ENCODE assay signal across 16 cellular contexts in genomic region chr4:10579700-10580099, GRCh38.
A peak's percentile ranks its signal among the peaks of the same experiment; 100 is the strongest.
DNase-seq lines count a peak whose midpoint lies in the region; ATAC-seq and TF ChIP-seq lines count a peak whose summit lies in the region.
"Had no signal": no experiment of that assay in that cellular context is flagged by ENCODE, and none has a peak within 500 bp of the region (broad histone marks: within the 10 kb centered on the region; RNA-seq: fewer than 3 reads in every experiment).

No MANE protein-coding gene starts in this region.

- no peak overlapping the region for H4K8ac ChIP-seq in H9 (replicated peaks; ENCODE audit: insufficient read length, low read depth, low read length)

- WGBS in H9 (ENCODE audit: extremely low coverage, insufficient read length, low lambda C conversion rate), result no CpG with 5 or more reads among the region's 1 CpG
- WGBS in endodermal cell (ENCODE audit: insufficient coverage in 1 of 2, insufficient read length in 1 of 2), 2 experiments, result 100% methylated on average over 1 of the region's 1 CpG; no CpG with 5 or more reads in 1 of the 2 experiments

- H3K4me3 ChIP-seq in endodermal cell (ENCODE audit: low read length) (no peak overlapping the region), iPS-18a (ENCODE audit: low read length) (no peak overlapping the region), upper lobe of right lung (no peak overlapping the region)
- H3K4me3 ChIP-seq: BLaER1 treated with 17β-estradiol and CSF1 and Interleukin-3, amounts not matched to agents 10 nM and 100 nM had no signal

- peak; percentile 70 for DNase-seq in H9
- DNase-seq in WTC11 (ENCODE audit: low spot score), result no peak
- peak; percentile 63 for DNase-seq in endodermal cell
- no peak for DNase-seq in GM19238 (ENCODE audit: insufficient read length, low spot score)
- no peak for DNase-seq in LoVo (ENCODE audit: low spot score)
- DNase-seq in upper lobe of right lung, result no peak
- no peak for DNase-seq in HK-2 (ENCODE audit: unreplicated experiment)
- DNase-seq: Calu3; CD8-positive, alpha-beta T cell; DMS79 treated with DMSO at 0.1 percent for 48 hours; HFFc6 had no signal

- intact Hi-C loops in upper lobe of right lung (cut with DNase I), result no loop called here

- no peak overlapping the region for H2AK5ac ChIP-seq in H9 (ENCODE audit: insufficient read length, low read length)

- H3K23me2 ChIP-seq in H9 (ENCODE audit: insufficient read length, low read depth, low read length, poor library complexity, severe bottlenecking), result no peaks in the 10 kb centered on the region

- peaks cover 15% of the 10 kb centered on the region for H3K27me3 Mint-ChIP-seq in H9 (ENCODE audit: low read depth)
- H3K27me3 Mint-ChIP-seq in WTC11 (ENCODE audit: low read depth), result peaks cover 16% of the 10 kb centered on the region
- H3K27me3 Mint-ChIP-seq in endodermal cell (ENCODE audit: insufficient read depth), result peaks cover 5% of the 10 kb centered on the region

- H2BK15ac ChIP-seq in H9 (ENCODE audit: low read depth, low read length), result no peak overlapping the region

- H2BK5ac ChIP-seq in H9 (ENCODE audit: insufficient read length, low read length), result no peak overlapping the region

- no peak overlapping the region for H3K4me2 ChIP-seq in H9 (ENCODE audit: insufficient read depth, insufficient read length, low read length)
- H3K4me2 ChIP-seq: BLaER1 treated with 17β-estradiol and CSF1 and Interleukin-3, amounts not matched to agents 10 nM and 100 nM had no signal

- no peak overlapping the region for H2AFZ ChIP-seq in H9 (ENCODE audit: low read length)

- H3K36me3 ChIP-seq in endodermal cell (ENCODE audit: control insufficient read depth, insufficient read depth, low read length) (no peaks in the 10 kb centered on the region), iPS-18a (ENCODE audit: control insufficient read depth, low read depth, low read length) (no peaks in the 10 kb centered on the region), upper lobe of right lung (no peaks in the 10 kb centered on the region)
- H3K36me3 ChIP-seq: BLaER1 treated with 17β-estradiol and CSF1 and Interleukin-3, amounts not matched to agents 10 nM and 100 nM had no signal

- no peaks in the 10 kb centered on the region for H3K9me3 ChIP-seq in H9 (ENCODE audit: control insufficient read depth, low read depth, low read length)
- peaks cover 7% of the 10 kb centered on the region for H3K9me3 ChIP-seq in endodermal cell (ENCODE audit: control insufficient read depth, low read length)
- no peaks in the 10 kb centered on the region for H3K9me3 ChIP-seq in iPS-18a (ENCODE audit: control insufficient read depth, low read depth, low read length)
- H3K9me3 ChIP-seq in upper lobe of right lung, result no peaks in the 10 kb centered on the region

- H3K56ac ChIP-seq in H9 (ENCODE audit: insufficient read length, low read depth, low read length), result no peak overlapping the region

- H3K27me3 ChIP-seq in H9 (ENCODE audit: insufficient read depth, low read length) (no peaks in the 10 kb centered on the region), endodermal cell (ENCODE audit: control insufficient read depth, insufficient read depth, low read length, poor library complexity, severe bottlenecking) (no peaks in the 10 kb centered on the region), iPS-18a (ENCODE audit: control insufficient read depth, insufficient read depth, low read length) (no peaks in the 10 kb centered on the region), upper lobe of right lung (peaks cover 5% of the 10 kb centered on the region)
- H3K27me3 ChIP-seq: BLaER1 treated with 17β-estradiol and CSF1 and Interleukin-3, amounts not matched to agents 10 nM and 100 nM had no signal

- TF ChIP-seq CTCF in H9 (conservative IDR thresholded peaks at IDR 0.05), result no peak
- TF ChIP-seq CTCF in WTC11 (IDR thresholded peaks at IDR 0.05), result no peak
- no peak for TF ChIP-seq CTCF in endodermal cell (conservative IDR thresholded peaks at IDR 0.05)
- no peak for TF ChIP-seq CTCF in upper lobe of right lung (IDR thresholded peaks at IDR 0.05)

- H4K91ac ChIP-seq in H9 (ENCODE audit: insufficient read length, low read depth, low read length), result no peak overlapping the region

- H2BK20ac ChIP-seq in H9 (ENCODE audit: low read depth, low read length, poor library complexity, severe bottlenecking), result no peak overlapping the region

- no peaks in the 10 kb centered on the region; a peak in 1 of 7 replicates for H3K36me3 Mint-ChIP-seq in H9 (ENCODE audit: insufficient read depth in 1 of 3, low read depth in 3 of 3)
- peaks cover 19% of the 10 kb centered on the region for H3K36me3 Mint-ChIP-seq in WTC11
- H3K36me3 Mint-ChIP-seq in endodermal cell (ENCODE audit: low read depth), result no peaks in the 10 kb centered on the region
- H3K36me3 Mint-ChIP-seq: CD8-positive, alpha-beta T cell had no signal

- H2BK12ac ChIP-seq in H9 (ENCODE audit: insufficient read length, low read depth, low read length), result no peak overlapping the region

- H3K27ac ChIP-seq in H9 (ENCODE audit: insufficient read length, low read depth, low read length) (no peak overlapping the region), endodermal cell (ENCODE audit: low read depth, low read length) (no peak overlapping the region), iPS-18a (ENCODE audit: low read length) (peak overlapping the region; percentile 36), upper lobe of right lung (no peak overlapping the region)
- H3K27ac ChIP-seq: BLaER1 treated with 17β-estradiol and CSF1 and Interleukin-3, amounts not matched to agents 10 nM and 100 nM; HL-60 had no signal

- H3K9ac ChIP-seq in H9 (ENCODE audit: extremely low read depth, insufficient read length, low read length) (no peak overlapping the region), endodermal cell (ENCODE audit: extremely low read depth, low read length, poor library complexity, severe bottlenecking) (no peak overlapping the region), iPS-18a (ENCODE audit: low read length) (no peak overlapping the region)
- H3K9ac ChIP-seq: BLaER1 treated with 17β-estradiol and CSF1 and Interleukin-3, amounts not matched to agents 10 nM and 100 nM had no signal

- H3K4me1 Mint-ChIP-seq in H9, result peaks cover 13 to 18% of the 10 kb centered on the region in 2 experiments
- peaks cover 11% of the 10 kb centered on the region for H3K4me1 Mint-ChIP-seq in WTC11
- H3K4me1 Mint-ChIP-seq in endodermal cell, result peaks cover 1% of the 10 kb centered on the region

- POLR2A ChIA-PET in WTC11 (lab: Charles Lee), result no interaction called here

- no peaks in the 10 kb centered on the region for H3K79me2 ChIP-seq in H9 (ENCODE audit: insufficient read depth, low read length)

- no peaks in the 10 kb centered on the region; the same call in 1 of the 2 replicates for H3K4me1 ChIP-seq in H9 (ENCODE audit: insufficient read depth, low read length)
- no peaks in the 10 kb centered on the region for H3K4me1 ChIP-seq in endodermal cell (ENCODE audit: control insufficient read depth, insufficient read depth, low read length)
- H3K4me1 ChIP-seq in iPS-18a (ENCODE audit: control insufficient read depth, low read depth, low read length), result peaks cover 14% of the 10 kb centered on the region
- peaks cover 10% of the 10 kb centered on the region for H3K4me1 ChIP-seq in upper lobe of right lung

- no peak overlapping the region for H3K23ac ChIP-seq in H9 (ENCODE audit: insufficient read length, low read depth, low read length)

- CTCF ChIA-PET in WTC11 (lab: Charles Lee), result no interaction called here

- no peak overlapping the region for H3K18ac ChIP-seq in H9 (ENCODE audit: insufficient read length, low read depth, low read length)

- no peak overlapping the region for H3K4ac ChIP-seq in H9 (ENCODE audit: low read depth, low read length)

- H3K14ac ChIP-seq in H9 (ENCODE audit: insufficient read depth, low read length), result no peak overlapping the region

- no peak overlapping the region for H3T11ph ChIP-seq in H9 (ENCODE audit: low read length)

- H3K4me3 Mint-ChIP-seq in H9 (no peak overlapping the region), WTC11 (no peak overlapping the region), endodermal cell (no peak overlapping the region)
- H3K4me3 Mint-ChIP-seq: B cell; CD8-positive, alpha-beta T cell; HFFc6 had no signal

- no peaks in the 10 kb centered on the region for H4K20me1 ChIP-seq in H9 (ENCODE audit: control insufficient read depth, insufficient read depth, insufficient read length)
- H4K20me1 ChIP-seq: BLaER1 treated with 17β-estradiol and CSF1 and Interleukin-3, amounts not matched to agents 10 nM and 100 nM had no signal

- H4K5ac ChIP-seq in H9 (ENCODE audit: insufficient read length, low read depth, low read length), result no peak overlapping the region

- H3K9me3 Mint-ChIP-seq in H9, result peaks cover 0 to 5% of the 10 kb centered on the region in 2 experiments; a peak in 3 of 5 replicates
- H3K9me3 Mint-ChIP-seq in WTC11, result peaks cover 55% of the 10 kb centered on the region
- peaks cover 4% of the 10 kb centered on the region for H3K9me3 Mint-ChIP-seq in endodermal cell
- H3K9me3 Mint-ChIP-seq: CD8-positive, alpha-beta T cell; HFFc6 had no signal

- ATAC-seq in WTC11 (peak; percentile 77), upper lobe of right lung (no peak)
- ATAC-seq: CD8-positive, alpha-beta T cell; HCT116 had no signal

- H2BK120ac ChIP-seq in H9 (ENCODE audit: low read depth, low read length, poor library complexity, severe bottlenecking), result no peak overlapping the region

- no peaks in the 10 kb centered on the region for H3K79me1 ChIP-seq in H9 (ENCODE audit: insufficient read depth, low read depth, low read length, poor library complexity, severe bottlenecking)

- H3K27ac Mint-ChIP-seq in H9, result peak overlapping the region in 1 of 3 experiments; percentile 56; a peak in 1 of 7 replicates
- H3K27ac Mint-ChIP-seq in WTC11, result no peak overlapping the region
- H3K27ac Mint-ChIP-seq in endodermal cell, result no peak overlapping the region
- H3K27ac Mint-ChIP-seq: B cell; CD8-positive, alpha-beta T cell; HFFc6 had no signal

TF ChIP-seq in WTC11, 78 proteins besides CTCF, POLR2A, EP300 and RAD21 (continues in another document):
- TF ChIP-seq, protein P1, sequence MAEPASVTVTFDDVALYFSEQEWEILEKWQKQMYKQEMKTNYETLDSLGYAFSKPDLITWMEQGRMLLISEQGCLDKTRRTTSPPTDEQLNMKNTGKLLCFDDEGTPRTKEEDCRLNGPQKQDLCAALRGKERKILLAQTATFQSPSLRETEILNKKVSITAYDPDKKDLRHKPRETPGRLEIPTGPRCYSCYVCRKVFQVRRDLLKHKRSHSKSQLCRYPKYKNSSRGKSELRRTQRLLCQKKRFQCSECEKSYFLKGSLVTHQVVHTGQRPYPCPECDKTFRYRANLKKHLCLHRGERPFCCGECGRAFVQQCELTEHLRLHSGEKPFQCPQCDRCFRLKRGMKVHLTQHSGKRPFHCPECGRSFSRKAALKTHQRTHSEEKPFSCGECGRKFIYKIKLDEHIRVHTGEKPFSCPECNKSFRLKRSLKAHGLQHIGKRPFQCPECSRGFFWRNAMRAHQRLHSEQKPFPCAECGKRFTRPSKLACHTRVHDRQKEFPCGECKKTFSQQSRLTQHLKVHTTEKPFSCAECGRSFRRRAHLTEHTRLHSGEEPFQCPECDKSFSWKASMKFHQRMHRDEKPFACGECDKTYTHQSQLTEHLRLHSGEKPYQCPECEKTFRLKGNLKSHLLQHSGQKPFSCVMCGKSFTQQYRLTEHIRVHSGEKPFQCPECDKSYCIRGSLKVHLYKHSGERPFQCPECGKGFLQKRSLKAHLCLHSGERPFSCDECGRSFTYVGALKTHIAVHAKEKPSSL (CRISPR knock-in tag; conservative IDR thresholded peaks at IDR 0.05), result no peak

Comparison
In these comparisons a context has a peak if more than half of its experiments do, and no peak if none do; other contexts are left out.
1. DNase-seq: peak in H9 (single experiment) and endodermal cell (single experiment); none in WTC11 (single experiment), GM19238 (single experiment), LoVo (single experiment), upper lobe of right lung (single experiment) and HK-2 (single experiment).